Comparison of ENCODE assay signal across 1 cellular context in genomic region chr17:65560628-65561371, GRCh38.
A peak's percentile ranks its signal among the peaks of the same experiment; 100 is the strongest.
TF ChIP-seq lines count a peak whose summit lies in the region.

No MANE protein-coding gene starts in this region.

TF ChIP-seq in HepG2, 621 proteins besides CTCF, POLR2A, EP300 and RAD21 (continued from another document and continues in another):
- peak; percentile 98 for TF ChIP-seq ZBTB10 (CRISPR knock-in tag; IDR thresholded peaks at IDR 0.05; ENCODE audit: borderline replicate concordance)
- peak; percentile 71; the same call in 1 of the 2 replicates for TF ChIP-seq ZGPAT (CRISPR knock-in tag; IDR thresholded peaks at IDR 0.05)
- no peak for TF ChIP-seq KDM6A (CRISPR knock-in tag; IDR thresholded peaks at IDR 0.05; ENCODE audit: low read depth)
- TF ChIP-seq, protein P1, sequence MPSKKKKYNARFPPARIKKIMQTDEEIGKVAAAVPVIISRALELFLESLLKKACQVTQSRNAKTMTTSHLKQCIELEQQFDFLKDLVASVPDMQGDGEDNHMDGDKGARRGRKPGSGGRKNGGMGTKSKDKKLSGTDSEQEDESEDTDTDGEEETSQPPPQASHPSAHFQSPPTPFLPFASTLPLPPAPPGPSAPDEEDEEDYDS (CRISPR knock-in tag; IDR thresholded peaks at IDR 0.05), result peak; percentile 63
- TF ChIP-seq PHF20 (CRISPR knock-in tag; IDR thresholded peaks at IDR 0.05), result 0 out of 2 replicates have a peak, but pooled peaks have one; percentile 29
- TF ChIP-seq PHF8 (CRISPR knock-in tag; IDR thresholded peaks at IDR 0.05), result peak; percentile 57
- TF ChIP-seq KDM5B (CRISPR knock-in tag; IDR thresholded peaks at IDR 0.05; ENCODE audit: borderline replicate concordance), result 0 out of 2 replicates have a peak, but pooled peaks have one; percentile 7
- TF ChIP-seq MAZ (IDR thresholded peaks at IDR 0.05; ENCODE audit: borderline replicate concordance, low read depth, low read length), result no peak; the same call in 1 of the 2 replicates
- peak; percentile 55 for TF ChIP-seq MAZ (CRISPR knock-in tag; IDR thresholded peaks at IDR 0.05; ENCODE audit: low read depth)
- peak; percentile 80 for TF ChIP-seq SAP130 (CRISPR knock-in tag; IDR thresholded peaks at IDR 0.05; ENCODE audit: low read depth)
- no peak for TF ChIP-seq CHD4 (IDR thresholded peaks at IDR 0.05; ENCODE audit: borderline replicate concordance, low read length)
- peak; percentile 15 for TF ChIP-seq HOXA3 (CRISPR knock-in tag; IDR thresholded peaks at IDR 0.05)
- TF ChIP-seq, protein P2, sequence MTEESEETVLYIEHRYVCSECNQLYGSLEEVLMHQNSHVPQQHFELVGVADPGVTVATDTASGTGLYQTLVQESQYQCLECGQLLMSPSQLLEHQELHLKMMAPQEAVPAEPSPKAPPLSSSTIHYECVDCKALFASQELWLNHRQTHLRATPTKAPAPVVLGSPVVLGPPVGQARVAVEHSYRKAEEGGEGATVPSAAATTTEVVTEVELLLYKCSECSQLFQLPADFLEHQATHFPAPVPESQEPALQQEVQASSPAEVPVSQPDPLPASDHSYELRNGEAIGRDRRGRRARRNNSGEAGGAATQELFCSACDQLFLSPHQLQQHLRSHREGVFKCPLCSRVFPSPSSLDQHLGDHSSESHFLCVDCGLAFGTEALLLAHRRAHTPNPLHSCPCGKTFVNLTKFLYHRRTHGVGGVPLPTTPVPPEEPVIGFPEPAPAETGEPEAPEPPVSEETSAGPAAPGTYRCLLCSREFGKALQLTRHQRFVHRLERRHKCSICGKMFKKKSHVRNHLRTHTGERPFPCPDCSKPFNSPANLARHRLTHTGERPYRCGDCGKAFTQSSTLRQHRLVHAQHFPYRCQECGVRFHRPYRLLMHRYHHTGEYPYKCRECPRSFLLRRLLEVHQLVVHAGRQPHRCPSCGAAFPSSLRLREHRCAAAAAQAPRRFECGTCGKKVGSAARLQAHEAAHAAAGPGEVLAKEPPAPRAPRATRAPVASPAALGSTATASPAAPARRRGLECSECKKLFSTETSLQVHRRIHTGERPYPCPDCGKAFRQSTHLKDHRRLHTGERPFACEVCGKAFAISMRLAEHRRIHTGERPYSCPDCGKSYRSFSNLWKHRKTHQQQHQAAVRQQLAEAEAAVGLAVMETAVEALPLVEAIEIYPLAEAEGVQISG (CRISPR knock-in tag; IDR thresholded peaks at IDR 0.05), result peak; percentile 47
- no peak for TF ChIP-seq ZNF75D (CRISPR knock-in tag; IDR thresholded peaks at IDR 0.05; ENCODE audit: borderline replicate concordance)
- TF ChIP-seq SP5 (CRISPR knock-in tag; IDR thresholded peaks at IDR 0.05; ENCODE audit: borderline replicate concordance, low read depth), result peak; percentile 22; the same call in 1 of the 2 replicates
- no peak for TF ChIP-seq ZNF33A (CRISPR knock-in tag; IDR thresholded peaks at IDR 0.05; ENCODE audit: borderline replicate concordance)
- TF ChIP-seq ISL2 (CRISPR knock-in tag; IDR thresholded peaks at IDR 0.05), result peak; percentile 29; the same call in 1 of the 2 replicates
- no peak for TF ChIP-seq ARHGAP35 (CRISPR knock-in tag; IDR thresholded peaks at IDR 0.05; ENCODE audit: borderline replicate concordance)
- TF ChIP-seq ZNF562 (CRISPR knock-in tag; IDR thresholded peaks at IDR 0.05; ENCODE audit: borderline replicate concordance), result no peak
- TF ChIP-seq, protein P3, sequence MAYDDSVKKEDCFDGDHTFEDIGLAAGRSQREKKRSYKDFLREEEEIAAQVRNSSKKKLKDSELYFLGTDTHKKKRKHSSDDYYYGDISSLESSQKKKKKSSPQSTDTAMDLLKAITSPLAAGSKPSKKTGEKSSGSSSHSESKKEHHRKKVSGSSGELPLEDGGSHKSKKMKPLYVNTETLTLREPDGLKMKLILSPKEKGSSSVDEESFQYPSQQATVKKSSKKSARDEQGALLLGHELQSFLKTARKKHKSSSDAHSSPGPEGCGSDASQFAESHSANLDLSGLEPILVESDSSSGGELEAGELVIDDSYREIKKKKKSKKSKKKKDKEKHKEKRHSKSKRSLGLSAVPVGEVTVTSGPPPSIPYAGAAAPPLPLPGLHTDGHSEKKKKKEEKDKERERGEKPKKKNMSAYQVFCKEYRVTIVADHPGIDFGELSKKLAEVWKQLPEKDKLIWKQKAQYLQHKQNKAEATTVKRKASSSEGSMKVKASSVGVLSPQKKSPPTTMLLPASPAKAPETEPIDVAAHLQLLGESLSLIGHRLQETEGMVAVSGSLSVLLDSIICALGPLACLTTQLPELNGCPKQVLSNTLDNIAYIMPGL (CRISPR knock-in tag; IDR thresholded peaks at IDR 0.05; ENCODE audit: borderline replicate concordance in 1 of 2, low read depth in 1 of 2), result peak; percentile 28 to 48; a peak in 2 of 4 replicates
- TF ChIP-seq ZSCAN21 (CRISPR knock-in tag; IDR thresholded peaks at IDR 0.05; ENCODE audit: borderline replicate concordance), result 0 out of 2 replicates have a peak, but pooled peaks have one; percentile 15
- TF ChIP-seq ASH2L (IDR thresholded peaks at IDR 0.05; ENCODE audit: insufficient read length, low read depth, low read length), result peak; percentile 66
- peak; percentile 86 for TF ChIP-seq U2AF1 (optimal IDR thresholded peaks at IDR 0.05; ENCODE audit: low read depth, low read length)
- TF ChIP-seq RBFOX2 (IDR thresholded peaks at IDR 0.05; ENCODE audit: low read depth, low read length), result peak; percentile 91
- TF ChIP-seq CHD2 (IDR thresholded peaks at IDR 0.05; ENCODE audit: low read depth, low read length), result no peak
- peak; percentile 43; the same call in 1 of the 2 replicates for TF ChIP-seq ZNF776 (CRISPR knock-in tag; IDR thresholded peaks at IDR 0.05)
- no peak; the same call in 1 of the 2 replicates for TF ChIP-seq ZFP90 (CRISPR knock-in tag; IDR thresholded peaks at IDR 0.05; ENCODE audit: borderline replicate concordance)
- TF ChIP-seq ZNF564 (CRISPR knock-in tag; IDR thresholded peaks at IDR 0.05), result 0 out of 2 replicates have a peak, but pooled peaks have one; percentile 60
- TF ChIP-seq SIN3A (IDR thresholded peaks at IDR 0.05; ENCODE audit: borderline replicate concordance, low read depth, low read length), result 0 out of 2 replicates have a peak, but pooled peaks have one; percentile 33
- 0 out of 2 replicates have a peak, but pooled peaks have one; percentile 14 for TF ChIP-seq FOXP4 (CRISPR knock-in tag; IDR thresholded peaks at IDR 0.05)
- TF ChIP-seq KMT2A (CRISPR knock-in tag; IDR thresholded peaks at IDR 0.05), result peak; percentile 36; the same call in 1 of the 2 replicates
- peak; percentile 37 for TF ChIP-seq XRCC5 (optimal IDR thresholded peaks at IDR 0.05; ENCODE audit: low read length)
- TF ChIP-seq SCMH1 (CRISPR knock-in tag; IDR thresholded peaks at IDR 0.05; ENCODE audit: borderline replicate concordance), result no peak
- no peak for TF ChIP-seq ZNF629 (CRISPR knock-in tag; conservative IDR thresholded peaks at IDR 0.05)
- TF ChIP-seq KAT8 (CRISPR knock-in tag; IDR thresholded peaks at IDR 0.05), result peak; percentile 74
- TF ChIP-seq SRSF1 (optimal IDR thresholded peaks at IDR 0.05; ENCODE audit: low read depth, low read length), result peak; percentile 83
- TF ChIP-seq AGO2 (optimal IDR thresholded peaks at IDR 0.05; ENCODE audit: low read depth, low read length), result peak; percentile 91
- peak; percentile 54; the same call in 1 of the 2 replicates for TF ChIP-seq ZNF335 (CRISPR knock-in tag; IDR thresholded peaks at IDR 0.05)
- TF ChIP-seq, protein P4, sequence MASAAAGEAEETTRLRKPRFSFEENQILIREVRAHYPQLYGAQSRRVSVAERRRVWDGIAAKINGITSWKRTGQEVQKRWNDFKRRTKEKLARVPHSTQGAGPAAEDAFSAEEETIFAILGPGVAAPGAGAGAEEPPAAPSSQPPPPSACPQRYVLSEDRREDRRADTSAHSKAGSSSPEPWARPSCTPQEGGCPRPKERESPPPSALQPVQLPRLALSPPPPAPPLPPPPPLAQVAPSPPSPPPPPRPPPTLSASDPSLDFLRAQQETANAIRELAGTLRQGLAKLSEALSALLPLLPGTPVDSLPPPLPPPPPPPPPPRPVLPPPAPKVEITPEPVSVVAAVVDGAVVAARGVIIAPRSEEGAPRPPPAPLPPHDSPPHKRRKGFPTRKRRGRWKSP (CRISPR knock-in tag; IDR thresholded peaks at IDR 0.05), result peak; percentile 81
- peak; percentile 30 for TF ChIP-seq GATAD2A (CRISPR knock-in tag; IDR thresholded peaks at IDR 0.05)
- no peak for TF ChIP-seq ZNF232 (CRISPR knock-in tag; IDR thresholded peaks at IDR 0.05; ENCODE audit: borderline replicate concordance)
- TF ChIP-seq, protein P5, sequence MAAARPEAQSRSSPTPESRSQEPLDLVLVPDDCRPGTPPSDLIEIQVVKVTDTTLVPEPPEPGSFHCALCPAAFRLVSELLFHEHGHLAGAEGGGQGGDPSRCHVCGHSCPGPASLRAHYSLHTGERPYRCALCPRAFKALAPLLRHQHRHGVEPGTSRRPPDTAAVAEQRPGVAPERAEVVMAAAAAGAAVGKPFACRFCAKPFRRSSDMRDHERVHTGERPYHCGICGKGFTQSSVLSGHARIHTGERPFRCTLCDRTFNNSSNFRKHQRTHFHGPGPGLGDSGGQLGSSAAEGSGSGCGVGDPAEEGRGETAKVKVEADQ (CRISPR knock-in tag; IDR thresholded peaks at IDR 0.05; ENCODE audit: borderline replicate concordance), result no peak
- no peak for TF ChIP-seq RFX5 (IDR thresholded peaks at IDR 0.05; ENCODE audit: low read depth, low read length)
- peak; percentile 33; the same call in 1 of the 2 replicates for TF ChIP-seq HDAC2 (CRISPR knock-in tag; IDR thresholded peaks at IDR 0.05)
- TF ChIP-seq ZBED4 (CRISPR knock-in tag; IDR thresholded peaks at IDR 0.05; ENCODE audit: borderline replicate concordance), result peak; percentile 40; the same call in 1 of the 2 replicates
- no peak for TF ChIP-seq LCORL (IDR thresholded peaks at IDR 0.05)
- peak; percentile 65; the same call in 1 of the 2 replicates for TF ChIP-seq LCORL (CRISPR knock-in tag; IDR thresholded peaks at IDR 0.05)
